2 cellular contexts compared by ENCODE assay signal in the genomic region with DNA sequence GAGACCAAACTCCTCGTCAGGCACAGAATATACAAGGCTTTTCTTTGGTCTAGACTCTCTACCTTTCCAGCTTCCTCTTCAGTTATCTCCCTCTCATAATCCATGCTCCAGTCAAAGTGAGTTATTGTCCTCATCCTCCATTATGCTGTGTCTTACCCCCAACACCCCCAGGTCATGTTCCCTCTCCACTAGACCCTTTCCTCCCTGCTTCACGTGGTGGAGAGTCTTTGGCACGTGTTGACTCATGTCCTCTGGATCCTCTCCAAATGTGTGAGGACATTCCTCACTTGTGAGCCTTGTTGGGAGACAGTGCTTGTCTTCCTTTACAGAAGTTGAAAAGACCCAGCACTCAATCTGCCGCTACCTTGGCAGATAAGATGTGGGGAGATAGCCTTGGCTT.
TF ChIP-seq lines count a peak whose summit lies in the region.

No MANE protein-coding gene starts in this region.

TF ChIP-seq in SK-N-SH, 30 proteins besides CTCF, POLR2A, EP300 and RAD21:
- TF ChIP-seq, protein P1, sequence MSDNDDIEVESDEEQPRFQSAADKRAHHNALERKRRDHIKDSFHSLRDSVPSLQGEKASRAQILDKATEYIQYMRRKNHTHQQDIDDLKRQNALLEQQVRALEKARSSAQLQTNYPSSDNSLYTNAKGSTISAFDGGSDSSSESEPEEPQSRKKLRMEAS (IDR thresholded peaks at IDR 0.05; ENCODE audit: low read depth) = peak; percentile 76
- 0 out of 2 replicates have a peak, but pooled peaks have one; percentile 28 for TF ChIP-seq NFIC (IDR thresholded peaks at IDR 0.05; ENCODE audit: borderline replicate concordance)
- TF ChIP-seq ELF1 (IDR thresholded peaks at IDR 0.05) = no peak

TF ChIP-seq in SK-N-SH treated with all-trans-retinoic acid at 6 μM for 48 hours, 23 proteins besides CTCF, POLR2A, EP300 and RAD21:
- TF ChIP-seq CSDC2 (CRISPR knock-in tag; IDR thresholded peaks at IDR 0.05) (no peak), TCF4 (CRISPR knock-in tag; IDR thresholded peaks at IDR 0.05; ENCODE audit: borderline replicate concordance) (no peak), PPARA (CRISPR knock-in tag; IDR thresholded peaks at IDR 0.05; ENCODE audit: borderline replicate concordance) (no peak), ZNF8 (CRISPR knock-in tag; IDR thresholded peaks at IDR 0.05) (no peak), CSRNP3 (CRISPR knock-in tag; IDR thresholded peaks at IDR 0.05) (no peak), OSR1 (CRISPR knock-in tag; IDR thresholded peaks at IDR 0.05) (no peak), ZNF565 (CRISPR knock-in tag; conservative IDR thresholded peaks at IDR 0.05; ENCODE audit: low read depth) (no peak), ZFP30 (CRISPR knock-in tag; IDR thresholded peaks at IDR 0.05) (no peak), ISL1 (CRISPR knock-in tag; IDR thresholded peaks at IDR 0.05) (no peak), ESRRG (CRISPR knock-in tag; IDR thresholded peaks at IDR 0.05) (no peak), POU6F1 (CRISPR knock-in tag; IDR thresholded peaks at IDR 0.05; ENCODE audit: borderline replicate concordance, low read depth) (no peak), CREB5 (CRISPR knock-in tag; IDR thresholded peaks at IDR 0.05; ENCODE audit: low read depth) (no peak)
- TF ChIP-seq, protein P2, sequence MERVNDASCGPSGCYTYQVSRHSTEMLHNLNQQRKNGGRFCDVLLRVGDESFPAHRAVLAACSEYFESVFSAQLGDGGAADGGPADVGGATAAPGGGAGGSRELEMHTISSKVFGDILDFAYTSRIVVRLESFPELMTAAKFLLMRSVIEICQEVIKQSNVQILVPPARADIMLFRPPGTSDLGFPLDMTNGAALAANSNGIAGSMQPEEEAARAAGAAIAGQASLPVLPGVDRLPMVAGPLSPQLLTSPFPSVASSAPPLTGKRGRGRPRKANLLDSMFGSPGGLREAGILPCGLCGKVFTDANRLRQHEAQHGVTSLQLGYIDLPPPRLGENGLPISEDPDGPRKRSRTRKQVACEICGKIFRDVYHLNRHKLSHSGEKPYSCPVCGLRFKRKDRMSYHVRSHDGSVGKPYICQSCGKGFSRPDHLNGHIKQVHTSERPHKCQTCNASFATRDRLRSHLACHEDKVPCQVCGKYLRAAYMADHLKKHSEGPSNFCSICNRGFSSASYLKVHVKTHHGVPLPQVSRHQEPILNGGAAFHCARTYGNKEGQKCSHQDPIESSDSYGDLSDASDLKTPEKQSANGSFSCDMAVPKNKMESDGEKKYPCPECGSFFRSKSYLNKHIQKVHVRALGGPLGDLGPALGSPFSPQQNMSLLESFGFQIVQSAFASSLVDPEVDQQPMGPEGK (CRISPR knock-in tag; IDR thresholded peaks at IDR 0.05; ENCODE audit: borderline replicate concordance) = no peak
